In genomic region chr11:123568367-123568870, GRCh38 we compare ENCODE assay signal across 21 cellular contexts.
"Had no signal": no experiment of that assay in that cellular context is flagged by ENCODE, and none has a peak within 500 bp of the region (broad histone marks: within the 10 kb centered on the region; RNA-seq: fewer than 3 reads in every experiment).

No MANE protein-coding gene starts in this region.

- ATAC-seq: foreskin keratinocyte; gastroesophageal sphincter; heart left ventricle; left cardiac atrium; left lung; naive thymus-derived CD4-positive, alpha-beta T cell; right cardiac atrium; stimulated activated naive B cell treated with anti-CD40 and anti-IgM and Interleukin-4, amounts not matched to agents 10 μg/mL and 1 μg/mL and 100 μg/mL, for 72 hours had no signal

- H3K27ac ChIP-seq: colonic mucosa, esophagus muscularis mucosa, foreskin keratinocyte, gastroesophageal sphincter, heart left ventricle, hepatocyte, left lung, prostate gland, skin epidermis, spleen, vagina had no signal

- H3K4me1 ChIP-seq: colonic mucosa, esophagus muscularis mucosa, foreskin keratinocyte, gastroesophageal sphincter, prostate gland, spleen, vagina had no signal

- H3K9me3 ChIP-seq: colonic mucosa, esophagus muscularis mucosa, gastroesophageal sphincter, heart left ventricle, left lung, prostate gland, spleen, vagina had no signal

- H2AFZ ChIP-seq: hepatocyte had no signal

- H3K4me3 ChIP-seq: colonic mucosa, esophagus muscularis mucosa, gastroesophageal sphincter, heart left ventricle, hepatocyte, left lung, prostate gland, skin epidermis, spleen, vagina had no signal

- H3K27me3 ChIP-seq: colonic mucosa, foreskin keratinocyte, heart left ventricle, hepatocyte, left lung, spleen, vagina had no signal

- DNase-seq: colonic mucosa; effector memory CD4-positive, alpha-beta T cell; foreskin keratinocyte; heart left ventricle; kidney; left cardiac atrium; left lung; mesenchymal stem cell; naive thymus-derived CD4-positive, alpha-beta T cell; nephron progenitor cell; nucleus accumbens; right cardiac atrium; spleen; stimulated activated naive B cell treated with anti-CD40 and anti-IgM and Interleukin-4, amounts not matched to agents 10 μg/mL and 1 μg/mL and 100 μg/mL, for 72 hours; trophoblast cell had no signal

- H3K36me3 ChIP-seq: colonic mucosa, esophagus muscularis mucosa, gastroesophageal sphincter, heart left ventricle, left lung, prostate gland, spleen, vagina had no signal

- H3K79me2 ChIP-seq: hepatocyte had no signal

- H3K4me2 ChIP-seq: hepatocyte had no signal
